ENCODE assay signal across 25 cellular contexts in the genomic region with DNA sequence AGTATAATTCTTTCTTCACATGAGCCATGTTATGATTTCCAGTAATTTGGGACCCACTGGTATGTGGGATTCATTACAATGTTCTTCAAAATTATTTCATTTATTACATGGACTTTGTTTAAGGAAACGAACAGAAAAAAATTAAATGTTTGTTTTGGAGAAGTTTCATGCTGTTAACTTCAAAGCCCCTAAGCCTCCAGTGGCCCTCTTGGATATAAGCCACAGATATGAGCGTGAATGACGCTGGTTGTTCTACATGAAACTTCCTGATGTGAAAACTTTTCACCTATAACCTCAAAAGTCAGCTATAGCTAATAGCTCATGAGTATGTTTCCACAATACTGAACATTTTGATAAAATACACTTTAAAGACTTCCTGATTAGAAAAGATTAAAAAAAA.
"Had no signal": no experiment of that assay in that cellular context is flagged by ENCODE, and none has a peak within 500 bp of the region (broad histone marks: within the 10 kb centered on the region; RNA-seq: fewer than 3 reads in every experiment).

No MANE protein-coding gene starts in this region.

- H3K27ac ChIP-seq: prostate gland, thyroid gland, upper lobe of right lung had no signal

- H3K27me3 ChIP-seq: thyroid gland, upper lobe of right lung had no signal

- DNase-seq: activated B cell treated with CpG ODN at 0.5 μM for 24 hours; activated CD4-positive, alpha-beta T cell treated with anti-CD3 and anti-CD28 coated beads for 4 hours; activated CD4-positive, alpha-beta T cell treated with anti-CD3 and anti-CD28 coated beads, Interleukin-2, amount 50 U/mL, for 48 hours; activated CD8-positive, alpha-beta memory T cell treated with anti-CD3 and anti-CD28 coated beads, Interleukin-2, amount 50 U/mL, for 48 hours; activated naive CD4-positive, alpha-beta T cell treated with Interleukin-2 at 50 U/mL for 16 hours; activated naive CD8-positive, alpha-beta T cell treated with anti-CD3 and anti-CD28 coated beads for 36 hours; activated T-cell treated with anti-CD3 and anti-CD28 coated beads, Interleukin-2, amount 50 U/mL, for 4 hours; cerebellar nuclear complex; cortex of kidney; effector CD4-positive, alpha-beta T cell; erythroblast; head of caudate nucleus; hypothalamus; left cardiac atrium; naive B cell; right cardiac atrium; stimulated activated CD4-positive, alpha-beta T cell treated with anti-CD3 and anti-CD28 coated beads, Interleukin-1b, Interleukin-23, amount 100 ng/mL, for 48 hours; substantia nigra; T1000; thyroid gland; upper lobe of right lung had no signal

- H3K4me3 ChIP-seq: prostate gland, thyroid gland, upper lobe of right lung had no signal

- H3K9me3 ChIP-seq: prostate gland, thyroid gland, upper lobe of right lung had no signal

- FAIRE-seq: astrocyte, endometrium, frontal cortex had no signal

- H3K4me1 ChIP-seq: prostate gland, thyroid gland, upper lobe of right lung had no signal

- H3K36me3 ChIP-seq: prostate gland, thyroid gland, upper lobe of right lung had no signal

- ATAC-seq: activated T-cell treated with anti-CD3 and anti-CD28 coated beads, Interleukin-2, amount 50 U/mL, for 4 hours; left cardiac atrium; right cardiac atrium; upper lobe of right lung had no signal
